In genomic region chr17:79852748-79853147, GRCh38 we compare ENCODE assay signal across 9 cellular contexts. TPM values are rescaled to one million over a fixed set of nuclear protein-coding genes. Genes with fewer than 3 reads are reported as not detected.
DNase-seq lines count a peak whose midpoint lies in the region; ATAC-seq, FAIRE-seq and TF ChIP-seq lines count a peak whose summit lies in the region.
"Had no signal": no experiment of that assay in that cellular context is flagged by ENCODE, and none has a peak within 500 bp of the region (broad histone marks: within the 10 kb centered on the region; RNA-seq: fewer than 3 reads in every experiment).

No MANE protein-coding gene starts in this region.

- FAIRE-seq in bronchial epithelial cell (lab: Jason Lieb, UNC), result no peak

- H3K9me3 Mint-ChIP-seq in natural killer cell, result no peaks in the 10 kb centered on the region

- no peaks in the 10 kb centered on the region for H3K36me3 ChIP-seq in bronchial epithelial cell (ENCODE audit: control insufficient read depth, insufficient read depth, low read length)

- H3K27me3 Mint-ChIP-seq in natural killer cell (ENCODE audit: low read depth in 2 of 2), result peaks cover 29 to 30% of the 10 kb centered on the region in 2 donors

- peak; percentile 40 for DNase-seq in Daoy (ENCODE audit: low read depth)
- peak; percentile 70 for DNase-seq in NCI-H1694 treated with DMSO at 0.1 percent for 48 hours (lab: John Stamatoyannopoulos, UW)
- peak; percentile 76 for DNase-seq in bronchial epithelial cell (ENCODE audit: low read depth)
- no peak for DNase-seq in natural killer cell
- no peak for DNase-seq in NAMALWA (ENCODE audit: low spot score)
- no peak for DNase-seq in activated gamma-delta T cell treated with Interleukin-2 at 50 U/mL for 16 hours
- DNase-seq in NCI-H187 (lab: John Stamatoyannopoulos, UW), result no peak
- DNase-seq: NCI-H2029 treated with DMSO at 0.1 percent for 48 hours had no signal

- TF ChIP-seq CTCF in bronchial epithelial cell (IDR thresholded peaks at IDR 0.05; ENCODE audit: insufficient read depth, low read length, severe bottlenecking) (no peak), natural killer cell (IDR thresholded peaks at IDR 0.05) (no peak)

- H3K4me3 Mint-ChIP-seq in natural killer cell, result peak overlapping the region; percentile 60

- no peaks in the 10 kb centered on the region for H3K36me3 Mint-ChIP-seq in natural killer cell

- ATAC-seq in natural killer cell (peak in 2 of 3 donors; percentile 31 to 46), GM18502 (IDR thresholded peaks at IDR 0.05; ENCODE audit: poor library complexity, unreplicated experiment) (no peak)

- H3K27ac Mint-ChIP-seq in natural killer cell, result peak overlapping the region in 1 of 2 donors; percentile 60

- H3K4me3 ChIP-seq in bronchial epithelial cell (ENCODE audit: low read depth, low read length), result peak overlapping the region; percentile 23

- intact Hi-C loops in natural killer cell (cut with micrococcal nuclease), result no loop called here

- H3K4me1 Mint-ChIP-seq in natural killer cell, result peaks cover 0 to 5% of the 10 kb centered on the region in 2 donors

- no peaks in the 10 kb centered on the region for H3K27me3 ChIP-seq in bronchial epithelial cell (ENCODE audit: control insufficient read depth, insufficient read depth, low read length)

RNA-seq across cellular contexts. Expression of gene CBX4, which starts 13.5 kb away (rescaled TPM):
- 16.7 and 16.8 TPM in 2 replicates for total RNA-seq in Daoy (2014; rRNA removed; shearing (Covaris generic))
- 43.4 and 86.8 TPM in 2 replicates for total RNA-seq in bronchial epithelial cell
- 100 to 1,000 TPM; 147 to 220 (median 217) TPM for total RNA-seq in natural killer cell

RNA-seq across cellular contexts. Expression of gene CBX8, which starts 55.9 kb away (rescaled TPM):
- 4.5 and 4.9 TPM in 2 replicates for total RNA-seq in Daoy (2014; rRNA removed; shearing (Covaris generic))
- 2.6 and 2.7 TPM in 2 replicates for total RNA-seq in bronchial epithelial cell
- 1 to 10 TPM; 4.0 to 6.4 (median 5.8) TPM for total RNA-seq in natural killer cell

Comparison
In these comparisons a context has a peak if more than half of its experiments do, and no peak if none do; other contexts are left out.
1. DNase-seq: peak in Daoy (single experiment), NCI-H1694 treated with DMSO at 0.1 percent for 48 hours (single experiment) and bronchial epithelial cell (single experiment); none in natural killer cell (single experiment), NAMALWA (single experiment), activated gamma-delta T cell treated with Interleukin-2 at 50 U/mL for 16 hours (single experiment) and NCI-H187 (0 of 2).